Comparison of ENCODE assay signal across 17 cellular contexts in genomic region chr9:104009853-104010252, GRCh38.
DNase-seq lines count a peak whose midpoint lies in the region; ATAC-seq, FAIRE-seq and TF ChIP-seq lines count a peak whose summit lies in the region.
"Had no signal": no experiment of that assay in that cellular context is flagged by ENCODE, and none has a peak within 500 bp of the region (broad histone marks: within the 10 kb centered on the region; RNA-seq: fewer than 3 reads in every experiment).

No MANE protein-coding gene starts in this region.

- no peak for FAIRE-seq in GM19239 (lab: Jason Lieb, UNC)
- FAIRE-seq: A549, colon had no signal

- intact Hi-C loops in lower leg skin (cut with DNase I; ENCODE audit: low total_unique reads), result no loop called here

- no peak overlapping the region for H3K4me3 ChIP-seq in lower leg skin (ENCODE audit: low read depth, poor library complexity, severe bottlenecking)
- H3K4me3 ChIP-seq: A549, transverse colon had no signal

- DNase-seq in DMS53 (lab: John Stamatoyannopoulos, UW), result peak; percentile 2
- DNase-seq in DMS53 treated with DMSO at 0.1 percent for 48 hours (lab: John Stamatoyannopoulos, UW; ENCODE audit: unreplicated experiment), result no peak
- peak; percentile 29 to 44 for DNase-seq in Kasumi-1 (lab: John Stamatoyannopoulos, UW)
- peak; percentile 19 for DNase-seq in RPMI7951 (ENCODE audit: low read depth)
- peak; percentile 83 for DNase-seq in glomerular visceral epithelial cell (ENCODE audit: extremely low spot score)
- no peak for DNase-seq in GM19239 (ENCODE audit: insufficient read length, low spot score)
- no peak for DNase-seq in lower leg skin (ENCODE audit: low spot score in 2 of 2)
- DNase-seq: activated B cell treated with CpG ODN at 0.5 μM for 24 hours; activated naive CD8-positive, alpha-beta T cell treated with anti-CD3 and anti-CD28 coated beads, Interleukin-2, amount 10 ng/mL, durations not matched to agents 7 days and 5 days; activated T-cell treated with anti-CD3 and anti-CD28 coated beads for 4 hours; Caco-2; midbrain; Right ventricle myocardium superior; transverse colon had no signal

- ATAC-seq in GM21619 (IDR thresholded peaks at IDR 0.05; ENCODE audit: unreplicated experiment), result no peak
- ATAC-seq: A549 had no signal

- no peak for TF ChIP-seq CTCF in lower leg skin (IDR thresholded peaks at IDR 0.05)

- WGBS in lower leg skin, 2 donors, result 43 to 61% methylated on average over 3 of the region's 3 CpGs

- no peak for TF ChIP-seq POLR2A in lower leg skin (IDR thresholded peaks at IDR 0.05)

Comparison
In these comparisons a context has a peak if more than half of its experiments do, and no peak if none do; other contexts are left out.
1. DNase-seq: peak in DMS53 (single experiment), Kasumi-1 (2 of 2), RPMI7951 (single experiment) and glomerular visceral epithelial cell (single experiment); none in DMS53 treated with DMSO at 0.1 percent for 48 hours (single experiment), GM19239 (single experiment) and lower leg skin (0 of 2).